In genomic region chr2:3667151-3667631, GRCh38 we compare ENCODE assay signal across 13 cellular contexts. TPM values are rescaled to one million over a fixed set of nuclear protein-coding genes. Genes with fewer than 3 reads are reported as not detected.
DNase-seq lines count a peak whose midpoint lies in the region; ATAC-seq, FAIRE-seq and TF ChIP-seq lines count a peak whose summit lies in the region.
"Had no signal": no experiment of that assay in that cellular context is flagged by ENCODE, and none has a peak within 500 bp of the region (broad histone marks: within the 10 kb centered on the region; RNA-seq: fewer than 3 reads in every experiment).

No MANE protein-coding gene starts in this region.

- H3K9ac ChIP-seq in neural cell (ENCODE audit: low read length), result no peak overlapping the region

- no peaks in the 10 kb centered on the region for H3K4me1 Mint-ChIP-seq in activated naive CD8-positive, alpha-beta T cell treated with anti-CD3 and anti-CD28 coated beads for 36 hours
- H3K4me1 Mint-ChIP-seq in stimulated activated memory B cell treated with anti-CD40 and anti-IgM and Interleukin-4, amounts not matched to agents 10 μg/mL and 1 μg/mL and 100 μg/mL, for 72 hours, result peaks cover under 1% of the 10 kb centered on the region
- H3K4me1 Mint-ChIP-seq: activated CD4-positive, alpha-beta T cell treated with anti-CD3 and anti-CD28 coated beads for 36 hours had no signal

- H3K27me3 ChIP-seq in neural cell (ENCODE audit: insufficient read depth, low read depth, low read length), result no peaks in the 10 kb centered on the region

- ATAC-seq in SK-N-SH treated with all-trans-retinoic acid at 6 μM for 48 hours, result peak; percentile 62
- no peak for ATAC-seq in stimulated activated memory B cell treated with anti-CD40 and anti-IgM and Interleukin-4, amounts not matched to agents 10 μg/mL and 1 μg/mL and 100 μg/mL, for 72 hours
- ATAC-seq: activated CD4-positive, alpha-beta T cell treated with anti-CD3 and anti-CD28 coated beads for 36 hours had no signal

- H3K9me3 ChIP-seq in neural cell (ENCODE audit: low read length), result no peaks in the 10 kb centered on the region

- H3K79me2 ChIP-seq in neural cell (replicated peaks; ENCODE audit: insufficient read depth, low read length), result no peaks in the 10 kb centered on the region

- TF ChIP-seq CTCF in neural cell (IDR thresholded peaks at IDR 0.05; ENCODE audit: poor library complexity, severe bottlenecking), result no peak

- H4K20me1 ChIP-seq in neural cell (ENCODE audit: insufficient read depth), result no peaks in the 10 kb centered on the region

- no peaks in the 10 kb centered on the region for H3F3A ChIP-seq in neural cell (ENCODE audit: insufficient read depth, low read length, poor library complexity, severe bottlenecking)

- no peak overlapping the region for H3K4me3 Mint-ChIP-seq in activated naive CD8-positive, alpha-beta T cell treated with anti-CD3 and anti-CD28 coated beads for 36 hours
- no peak overlapping the region for H3K4me3 Mint-ChIP-seq in stimulated activated memory B cell treated with anti-CD40 and anti-IgM and Interleukin-4, amounts not matched to agents 10 μg/mL and 1 μg/mL and 100 μg/mL, for 72 hours
- H3K4me3 Mint-ChIP-seq: activated CD4-positive, alpha-beta T cell treated with anti-CD3 and anti-CD28 coated beads for 36 hours had no signal

- no peak overlapping the region for H3K4me2 ChIP-seq in neural cell (ENCODE audit: low read length)

- peaks cover 4% of the 10 kb centered on the region for H3K27me3 Mint-ChIP-seq in activated naive CD8-positive, alpha-beta T cell treated with anti-CD3 and anti-CD28 coated beads for 36 hours
- peaks cover 27% of the 10 kb centered on the region for H3K27me3 Mint-ChIP-seq in stimulated activated memory B cell treated with anti-CD40 and anti-IgM and Interleukin-4, amounts not matched to agents 10 μg/mL and 1 μg/mL and 100 μg/mL, for 72 hours

- no peak for TF ChIP-seq EP300 in neural cell (conservative IDR thresholded peaks at IDR 0.05; ENCODE audit: poor library complexity, severe bottlenecking)

- no peak overlapping the region for H3K27ac ChIP-seq in neural cell (ENCODE audit: low read length)

- TF ChIP-seq RAD21 in neural cell (conservative IDR thresholded peaks at IDR 0.05), result no peak

- no peaks in the 10 kb centered on the region for H3K9me3 Mint-ChIP-seq in activated naive CD8-positive, alpha-beta T cell treated with anti-CD3 and anti-CD28 coated beads for 36 hours
- H3K9me3 Mint-ChIP-seq in stimulated activated memory B cell treated with anti-CD40 and anti-IgM and Interleukin-4, amounts not matched to agents 10 μg/mL and 1 μg/mL and 100 μg/mL, for 72 hours, result no peaks in the 10 kb centered on the region

- no peaks in the 10 kb centered on the region for H3K36me3 Mint-ChIP-seq in activated naive CD8-positive, alpha-beta T cell treated with anti-CD3 and anti-CD28 coated beads for 36 hours
- no peaks in the 10 kb centered on the region for H3K36me3 Mint-ChIP-seq in stimulated activated memory B cell treated with anti-CD40 and anti-IgM and Interleukin-4, amounts not matched to agents 10 μg/mL and 1 μg/mL and 100 μg/mL, for 72 hours

- DNase-seq in DMS79 (lab: John Stamatoyannopoulos, UW) (peak; percentile 13), HTR-8/SVneo (ENCODE audit: insufficient read length, low spot score) (no peak), NOMO-1 treated with DMSO at 0.1 percent for 48 hours (lab: John Stamatoyannopoulos, UW; ENCODE audit: unreplicated experiment) (no peak)
- no peak for DNase-seq in activated naive CD8-positive, alpha-beta T cell treated with anti-CD3 and anti-CD28 coated beads for 36 hours
- DNase-seq: activated CD4-positive, alpha-beta T cell treated with anti-CD3 and anti-CD28 coated beads for 36 hours; activated gamma-delta T cell; EL had no signal

- no peak overlapping the region for H2AFZ ChIP-seq in neural cell (ENCODE audit: low read depth, low read length)

- H3K4me3 ChIP-seq in neural cell (ENCODE audit: low read length), result no peak overlapping the region

- no peak overlapping the region for H3K27ac Mint-ChIP-seq in activated naive CD8-positive, alpha-beta T cell treated with anti-CD3 and anti-CD28 coated beads for 36 hours
- H3K27ac Mint-ChIP-seq in stimulated activated memory B cell treated with anti-CD40 and anti-IgM and Interleukin-4, amounts not matched to agents 10 μg/mL and 1 μg/mL and 100 μg/mL, for 72 hours, result no peak overlapping the region
- H3K27ac Mint-ChIP-seq: activated CD4-positive, alpha-beta T cell treated with anti-CD3 and anti-CD28 coated beads for 36 hours had no signal

- peak; percentile 42 for FAIRE-seq in HTR-8/SVneo (lab: Jason Lieb, UNC)

- H3K9me2 ChIP-seq in neural cell (ENCODE audit: insufficient read depth, low read length), result no peaks in the 10 kb centered on the region

- no peaks in the 10 kb centered on the region for H3K36me3 ChIP-seq in neural cell (ENCODE audit: insufficient read depth, low read length)

TF ChIP-seq in SK-N-SH treated with all-trans-retinoic acid at 6 μM for 48 hours, 23 proteins besides CTCF, POLR2A, EP300 and RAD21:
- no peak for TF ChIP-seq SNAI2 (CRISPR knock-in tag; IDR thresholded peaks at IDR 0.05)
- no peak for TF ChIP-seq BACH2 (CRISPR knock-in tag; IDR thresholded peaks at IDR 0.05; ENCODE audit: borderline replicate concordance)
- TF ChIP-seq ZC3H10 (CRISPR knock-in tag; IDR thresholded peaks at IDR 0.05), result no peak
- no peak for TF ChIP-seq CREB5 (CRISPR knock-in tag; IDR thresholded peaks at IDR 0.05; ENCODE audit: low read depth)
- no peak for TF ChIP-seq CSRNP3 (CRISPR knock-in tag; IDR thresholded peaks at IDR 0.05)
- no peak for TF ChIP-seq ZNF8 (CRISPR knock-in tag; IDR thresholded peaks at IDR 0.05)

TF ChIP-seq in neural cell, 6 proteins besides CTCF, POLR2A, EP300 and RAD21:
- peak; percentile 23 for TF ChIP-seq POLR2AphosphoS5 (IDR thresholded peaks at IDR 0.05)
- no peak for TF ChIP-seq TAF1 (IDR thresholded peaks at IDR 0.05; ENCODE audit: low read depth)
- no peak for TF ChIP-seq REST (IDR thresholded peaks at IDR 0.05; ENCODE audit: borderline replicate concordance)

RNA-seq across cellular contexts. Expression of gene ALLC, which starts 9.2 kb away (rescaled TPM):
- 0.33 TPM in 1 of 2 replicates, not detected in the other for polyA plus RNA-seq in neural cell
- polyA minus RNA-seq in neural cell, result not detected in 2 replicates
- total RNA-seq in activated naive CD8-positive, alpha-beta T cell treated with anti-CD3 and anti-CD28 coated beads for 36 hours, result not detected
- total RNA-seq: activated CD4-positive, alpha-beta T cell treated with anti-CD3 and anti-CD28 coated beads for 36 hours; NCI-H460; renal cortical epithelial cell; temporal lobe had no signal

RNA-seq across cellular contexts. Expression of gene DCDC2C, which starts 36.2 kb away (rescaled TPM):
- polyA plus RNA-seq in neural cell, result not detected in 2 replicates
- polyA minus RNA-seq in neural cell, result not detected in 2 replicates
- total RNA-seq in activated naive CD8-positive, alpha-beta T cell treated with anti-CD3 and anti-CD28 coated beads for 36 hours, result not detected
- total RNA-seq: activated CD4-positive, alpha-beta T cell treated with anti-CD3 and anti-CD28 coated beads for 36 hours; NCI-H460; renal cortical epithelial cell had no signal
